8 cellular contexts compared by ENCODE assay signal in the genomic region with DNA sequence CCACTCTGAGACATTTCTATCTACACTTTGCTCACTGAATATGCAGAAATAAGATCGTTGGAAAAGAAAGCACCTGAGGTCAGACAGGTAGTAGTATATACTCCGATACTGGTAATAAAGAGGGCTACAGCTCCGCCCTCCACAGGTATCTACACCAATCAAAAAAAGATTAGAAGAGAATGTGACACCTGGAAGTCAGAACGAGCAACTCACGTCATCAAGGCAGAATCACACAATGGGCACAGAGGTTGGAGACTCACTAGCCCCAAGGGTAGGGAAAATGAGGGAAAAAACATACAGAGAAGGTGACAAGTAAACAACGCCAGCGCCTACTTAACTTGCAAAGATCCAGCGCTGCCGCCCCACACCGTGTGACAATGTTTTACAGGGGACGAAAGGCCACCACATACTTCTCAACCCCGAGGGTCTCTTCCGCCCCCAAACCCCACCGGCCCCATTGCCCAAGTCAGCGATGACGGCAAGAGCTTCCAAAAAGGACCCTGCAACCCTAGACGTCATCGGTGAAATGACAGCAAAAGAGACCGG. TPM values are rescaled to one million over a fixed set of nuclear protein-coding genes. Genes with fewer than 3 reads are reported as not detected.
DNase-seq lines count a peak whose midpoint lies in the region; ATAC-seq and TF ChIP-seq lines count a peak whose summit lies in the region.

No MANE protein-coding gene starts in this region.

- H3K9me3 ChIP-seq in CD8-positive, alpha-beta memory T cell (ENCODE audit: low read length): no peaks in the 10 kb centered on the region
- no peaks in the 10 kb centered on the region for H3K9me3 ChIP-seq in adrenal gland (replicated peaks in 1 of 3)

- H3K27ac Mint-ChIP-seq in CD8-positive, alpha-beta memory T cell: peak overlapping the region; percentile 96 to 100 (median 98)

- WGBS in adrenal gland, 4 donors: 0 to 2% (median 1%) methylated on average over 15 to 19 of the region's 19 CpGs

- H3K27me3 Mint-ChIP-seq in CD8-positive, alpha-beta memory T cell: no peaks in the 10 kb centered on the region

- intact Hi-C loops in adrenal gland (cut with DNase I): no loop called here
- intact Hi-C loops in left ventricle myocardium superior (cut with micrococcal nuclease): no loop called here

- H3K4me3 Mint-ChIP-seq in CD8-positive, alpha-beta memory T cell: peak overlapping the region; percentile 90 to 98 (median 93)

- peak; percentile 1 for TF ChIP-seq POLR2A in GM19193 (IDR thresholded peaks at IDR 0.05; ENCODE audit: extremely low read depth, insufficient read depth, insufficient read length)
- peak in 1 of 2 donors; percentile 55 for TF ChIP-seq POLR2A in adrenal gland (IDR thresholded peaks at IDR 0.05)

- DNase-seq in CD8-positive, alpha-beta memory T cell: peak; percentile 24 to 79 (median 75)
- peak; percentile 39 for DNase-seq in NOMO-1 treated with DMSO at 0.1 percent for 48 hours (lab: John Stamatoyannopoulos, UW; ENCODE audit: unreplicated experiment)
- peak; percentile 45 to 77 (median 58) for DNase-seq in adrenal gland
- no peak for DNase-seq in left ventricle myocardium superior
- peak; percentile 69 for DNase-seq in pons (ENCODE audit: low spot score)
- no peak for DNase-seq in KG1 (lab: John Stamatoyannopoulos, UW)

- peaks cover 27% of the 10 kb centered on the region for H3K4me1 ChIP-seq in CD8-positive, alpha-beta memory T cell (ENCODE audit: insufficient read depth, low read length)
- peaks cover 21 to 35% of the 10 kb centered on the region in 2 donors for H3K4me1 ChIP-seq in adrenal gland (replicated peaks in 1 of 2)

- POLR2A ChIA-PET in CD8-positive, alpha-beta memory T cell (lab: Charles Lee): interaction anchor here (0.6 to 2.4 kb wide), 6 partner anchors 16 to 131 kb away, joined by 3 to 9 read pairs (median 4); partner anchors contain the start of gene COL19A1

- H3K36me3 ChIP-seq in CD8-positive, alpha-beta memory T cell (ENCODE audit: insufficient read depth, low read length): no peaks in the 10 kb centered on the region
- no peaks in the 10 kb centered on the region for H3K36me3 ChIP-seq in adrenal gland (replicated peaks in 1 of 2)

- CTCF ChIA-PET in CD8-positive, alpha-beta memory T cell (lab: Charles Lee): interaction anchor here (0.8 to 2.8 kb wide), 13 partner anchors 10 to 866 kb away, joined by 3 to 17 read pairs (median 5); partner anchors contain the start of gene COL19A1

- peak; percentile 26 for ATAC-seq in HG03460 (IDR thresholded peaks at IDR 0.05; ENCODE audit: unreplicated experiment)
- ATAC-seq in left ventricle myocardium superior: peak; percentile 34

- peak overlapping the region; percentile 85 for H3K4me3 ChIP-seq in CD8-positive, alpha-beta memory T cell (ENCODE audit: low read length)
- H3K4me3 ChIP-seq in adrenal gland: peak overlapping the region; percentile 56 to 98 (median 75)

- H3K9me3 Mint-ChIP-seq in CD8-positive, alpha-beta memory T cell: no peaks in the 10 kb centered on the region

- peaks cover 0 to 13% (median 0%) of the 10 kb centered on the region in 3 donors for H3K36me3 Mint-ChIP-seq in CD8-positive, alpha-beta memory T cell

- TF ChIP-seq CTCF in adrenal gland (IDR thresholded peaks at IDR 0.05): no peak

- H3K4me1 Mint-ChIP-seq in CD8-positive, alpha-beta memory T cell: peaks cover 49 to 65% (median 60%) of the 10 kb centered on the region in 3 donors

- H3K27ac ChIP-seq in CD8-positive, alpha-beta memory T cell (ENCODE audit: low read depth, low read length): peak overlapping the region; percentile 97
- H3K27ac ChIP-seq in adrenal gland: peak overlapping the region; percentile 70 to 98 (median 90)

- no peaks in the 10 kb centered on the region for H3K27me3 ChIP-seq in CD8-positive, alpha-beta memory T cell (ENCODE audit: insufficient read depth, low read length, poor library complexity, severe bottlenecking)
- no peaks in the 10 kb centered on the region for H3K27me3 ChIP-seq in adrenal gland

RNA-seq across cellular contexts. Expression of gene LMBRD1, which starts 0.7 kb away (rescaled TPM):
- total RNA-seq in CD8-positive, alpha-beta memory T cell: 10 to 100 TPM; 16.2 to 17.3 TPM
- 45.5 TPM for polyA plus RNA-seq in CD8-positive, alpha-beta memory T cell
- total RNA-seq in adrenal gland: 100 to 1,000 TPM in 6 of 8 donors, 10 to 100 TPM in 2; 89.5 to 133 (median 105) TPM
- 100 to 1,000 TPM in 1 of 3 donors, 10 to 100 TPM in 2; 22.1 to 141 (median 34.8) TPM for polyA plus RNA-seq in adrenal gland
- total RNA-seq in left ventricle myocardium superior: 49.5 TPM

Comparison
In these comparisons a context has a peak if more than half of its experiments do, and no peak if none do; other contexts are left out.
1. DNase-seq: peak in CD8-positive, alpha-beta memory T cell (5 of 5), NOMO-1 treated with DMSO at 0.1 percent for 48 hours (single experiment), adrenal gland (7 of 7) and pons (single experiment); none in left ventricle myocardium superior (single experiment) and KG1 (single experiment).